Comparison of ENCODE assay signal across 25 cellular contexts in the genomic region with DNA sequence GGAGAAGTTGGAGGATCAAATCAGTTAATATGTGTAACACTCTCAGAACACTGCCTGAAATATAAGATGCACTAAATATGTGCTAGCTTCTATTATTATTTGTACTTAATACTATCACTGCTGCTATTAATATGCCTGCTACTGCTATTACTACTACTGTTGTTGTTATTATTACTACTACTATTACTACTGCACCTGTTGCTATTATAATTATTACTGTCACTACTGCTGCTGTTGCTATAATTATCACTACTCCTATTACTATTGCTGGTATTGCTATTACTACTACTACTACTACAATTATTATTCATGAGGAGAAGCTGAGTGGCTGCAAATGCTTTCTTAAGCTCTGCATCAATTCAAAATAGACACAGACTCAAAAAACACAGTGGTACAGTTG. TPM values are rescaled to one million over a fixed set of nuclear protein-coding genes. Genes with fewer than 3 reads are reported as not detected.
"Had no signal": no experiment of that assay in that cellular context is flagged by ENCODE, and none has a peak within 500 bp of the region (broad histone marks: within the 10 kb centered on the region; RNA-seq: fewer than 3 reads in every experiment).

No MANE protein-coding gene starts in this region.

- H3K4me3 ChIP-seq: hepatocyte, mucosa of descending colon, spleen, tibial nerve, upper lobe of right lung, vagina had no signal

- H3K36me3 Mint-ChIP-seq: naive thymus-derived CD8-positive, alpha-beta T cell; stimulated activated memory B cell treated with anti-CD40 and anti-IgM and Interleukin-4, amounts not matched to agents 10 μg/mL and 1 μg/mL and 100 μg/mL, for 72 hours had no signal

- H3K9me3 Mint-ChIP-seq: naive thymus-derived CD8-positive, alpha-beta T cell; stimulated activated memory B cell treated with anti-CD40 and anti-IgM and Interleukin-4, amounts not matched to agents 10 μg/mL and 1 μg/mL and 100 μg/mL, for 72 hours; stimulated activated naive CD8-positive, alpha-beta T cell treated with anti-CD3 and anti-CD28 coated beads, Interleukin-15, Interleukin-2, amounts not matched to agents 100 ng/mL and 50 ng/mL, for 24 hours had no signal

- H3K9me3 ChIP-seq: mucosa of descending colon, neutrophil, spleen, tibial nerve, upper lobe of right lung, vagina had no signal

- H3K27ac ChIP-seq: hepatocyte, neutrophil, spleen, tibial nerve, upper lobe of right lung, vagina had no signal

- H3K4me3 Mint-ChIP-seq: naive thymus-derived CD8-positive, alpha-beta T cell; stimulated activated memory B cell treated with anti-CD40 and anti-IgM and Interleukin-4, amounts not matched to agents 10 μg/mL and 1 μg/mL and 100 μg/mL, for 72 hours; stimulated activated naive CD8-positive, alpha-beta T cell treated with anti-CD3 and anti-CD28 coated beads, Interleukin-15, Interleukin-2, amounts not matched to agents 100 ng/mL and 50 ng/mL, for 24 hours had no signal

- H3K27ac Mint-ChIP-seq: naive thymus-derived CD8-positive, alpha-beta T cell; stimulated activated memory B cell treated with anti-CD40 and anti-IgM and Interleukin-4, amounts not matched to agents 10 μg/mL and 1 μg/mL and 100 μg/mL, for 72 hours; stimulated activated naive CD8-positive, alpha-beta T cell treated with anti-CD3 and anti-CD28 coated beads, Interleukin-15, Interleukin-2, amounts not matched to agents 100 ng/mL and 50 ng/mL, for 24 hours had no signal

- H3K4me1 Mint-ChIP-seq: naive thymus-derived CD8-positive, alpha-beta T cell; stimulated activated memory B cell treated with anti-CD40 and anti-IgM and Interleukin-4, amounts not matched to agents 10 μg/mL and 1 μg/mL and 100 μg/mL, for 72 hours had no signal

- DNase-seq: dermis blood vessel endothelial cell; foreskin melanocyte; head of caudate nucleus; kidney glomerular epithelial cell; mucosa of descending colon; naive thymus-derived CD8-positive, alpha-beta T cell; spleen; stimulated activated CD4-positive, alpha-beta T cell treated with anti-CD3 and anti-CD28 coated beads, Interleukin-15, amount 100 ng/mL, for 24 hours; stimulated activated CD4-positive, alpha-beta T cell treated with anti-CD3 and anti-CD28 coated beads, Interleukin-1b, Interleukin-23, amount 100 ng/mL, for 48 hours; stimulated activated CD4-positive, alpha-beta T cell treated with anti-CD3 and anti-CD28 coated beads, Interleukin-4, amount 100 ng/mL, for 24 hours; upper lobe of right lung had no signal

- H3K36me3 ChIP-seq: neutrophil, spleen, tibial nerve, upper lobe of right lung, vagina had no signal

- ATAC-seq: left lobe of liver; mucosa of descending colon; naive thymus-derived CD8-positive, alpha-beta T cell; sciatic nerve; stimulated activated memory B cell treated with anti-CD40 and anti-IgM and Interleukin-4, amounts not matched to agents 10 μg/mL and 1 μg/mL and 100 μg/mL, for 72 hours; upper lobe of right lung had no signal

- H3K27me3 ChIP-seq: hepatocyte, neutrophil, spleen, tibial nerve, upper lobe of right lung, vagina had no signal

- H3K27me3 Mint-ChIP-seq: stimulated activated memory B cell treated with anti-CD40 and anti-IgM and Interleukin-4, amounts not matched to agents 10 μg/mL and 1 μg/mL and 100 μg/mL, for 72 hours; stimulated activated naive CD8-positive, alpha-beta T cell treated with anti-CD3 and anti-CD28 coated beads, Interleukin-15, Interleukin-2, amounts not matched to agents 100 ng/mL and 50 ng/mL, for 24 hours had no signal

- H3K4me1 ChIP-seq: tibial nerve, upper lobe of right lung, vagina had no signal

RNA-seq across cellular contexts. Expression of gene SSTR4, which starts 16.7 kb away (rescaled TPM):
- total RNA-seq: dermis blood vessel endothelial cell; epithelial cell of proximal tubule; left lobe of liver; lower leg skin; naive thymus-derived CD8-positive, alpha-beta T cell; osteoblast; pulmonary artery endothelial cell; sciatic nerve; skeletal muscle tissue; spleen; temporal lobe; tibial nerve; upper lobe of right lung; vagina had no signal
